ENCODE assay signal across 1 cellular context in genomic region chr3:170908235-170909116, GRCh38.
TF ChIP-seq lines count a peak whose summit lies in the region.

TSS of gene EIF5A2 (minus strand) at chr3:170908637. CDS start at chr3:170907806, 831 bp downstream.

TF ChIP-seq in neural cell, 6 proteins besides CTCF, POLR2A, EP300 and RAD21 (continued from another document):
- no peak for TF ChIP-seq REST (IDR thresholded peaks at IDR 0.05; ENCODE audit: borderline replicate concordance)
TF ChIP-seq in neural cell: peak in this region for 1.
